In genomic region chr6:16238658-16239089, GRCh38 we compare ENCODE assay signal across 8 cellular contexts.
A peak's percentile ranks its signal among the peaks of the same experiment; 100 is the strongest.
DNase-seq lines count a peak whose midpoint lies in the region; ATAC-seq and FAIRE-seq lines count a peak whose summit lies in the region.

No MANE protein-coding gene starts in this region.

- no peaks in the 10 kb centered on the region for H3K36me3 ChIP-seq in iPS-15b (ENCODE audit: control insufficient read depth, insufficient read depth, low read length)

- H3K4me1 Mint-ChIP-seq in activated naive CD4-positive, alpha-beta T cell treated with anti-CD3 and anti-CD28 coated beads, Interleukin-2, amount 50 U/mL, for 24 hours = peaks cover 27% of the 10 kb centered on the region
- peaks cover 28% of the 10 kb centered on the region for H3K4me1 Mint-ChIP-seq in stimulated activated naive CD8-positive, alpha-beta T cell treated with anti-CD3 and anti-CD28 coated beads, Interleukin-15, Interleukin-2, amounts not matched to agents 100 ng/mL and 50 ng/mL, for 24 hours (ENCODE audit: low read depth)

- ATAC-seq in GM18517 (IDR thresholded peaks at IDR 0.05; ENCODE audit: unreplicated experiment) (peak; percentile 12), HG02943 (IDR thresholded peaks at IDR 0.05; ENCODE audit: low read depth, unreplicated experiment) (peak; percentile 18)

- peaks cover 20% of the 10 kb centered on the region for H3K27me3 Mint-ChIP-seq in activated naive CD4-positive, alpha-beta T cell treated with anti-CD3 and anti-CD28 coated beads, Interleukin-2, amount 50 U/mL, for 24 hours
- peaks cover 43% of the 10 kb centered on the region for H3K27me3 Mint-ChIP-seq in stimulated activated naive CD8-positive, alpha-beta T cell treated with anti-CD3 and anti-CD28 coated beads, Interleukin-15, Interleukin-2, amounts not matched to agents 100 ng/mL and 50 ng/mL, for 24 hours

- peak overlapping the region; percentile 94 for H3K4me3 Mint-ChIP-seq in activated naive CD4-positive, alpha-beta T cell treated with anti-CD3 and anti-CD28 coated beads, Interleukin-2, amount 50 U/mL, for 24 hours
- peak overlapping the region; percentile 86 for H3K4me3 Mint-ChIP-seq in stimulated activated naive CD8-positive, alpha-beta T cell treated with anti-CD3 and anti-CD28 coated beads, Interleukin-15, Interleukin-2, amounts not matched to agents 100 ng/mL and 50 ng/mL, for 24 hours

- no peak for FAIRE-seq in urothelium cell line (lab: Jason Lieb, UNC)

- H3K27ac Mint-ChIP-seq in activated naive CD4-positive, alpha-beta T cell treated with anti-CD3 and anti-CD28 coated beads, Interleukin-2, amount 50 U/mL, for 24 hours = no peak overlapping the region
- H3K27ac Mint-ChIP-seq in stimulated activated naive CD8-positive, alpha-beta T cell treated with anti-CD3 and anti-CD28 coated beads, Interleukin-15, Interleukin-2, amounts not matched to agents 100 ng/mL and 50 ng/mL, for 24 hours = peak overlapping the region; percentile 36

- H3K36me3 Mint-ChIP-seq in activated naive CD4-positive, alpha-beta T cell treated with anti-CD3 and anti-CD28 coated beads, Interleukin-2, amount 50 U/mL, for 24 hours = no peaks in the 10 kb centered on the region
- no peaks in the 10 kb centered on the region for H3K36me3 Mint-ChIP-seq in stimulated activated naive CD8-positive, alpha-beta T cell treated with anti-CD3 and anti-CD28 coated beads, Interleukin-15, Interleukin-2, amounts not matched to agents 100 ng/mL and 50 ng/mL, for 24 hours (ENCODE audit: low read depth)

- peaks cover 8% of the 10 kb centered on the region for H3K4me1 ChIP-seq in iPS-15b (ENCODE audit: control insufficient read depth, insufficient read depth, low read length)

- H3K4me3 ChIP-seq in iPS-15b (ENCODE audit: low read depth, low read length) = peak overlapping the region; percentile 30

- H3K9me3 Mint-ChIP-seq in activated naive CD4-positive, alpha-beta T cell treated with anti-CD3 and anti-CD28 coated beads, Interleukin-2, amount 50 U/mL, for 24 hours = no peaks in the 10 kb centered on the region
- no peaks in the 10 kb centered on the region for H3K9me3 Mint-ChIP-seq in stimulated activated naive CD8-positive, alpha-beta T cell treated with anti-CD3 and anti-CD28 coated beads, Interleukin-15, Interleukin-2, amounts not matched to agents 100 ng/mL and 50 ng/mL, for 24 hours

- H3K9ac ChIP-seq in iPS-15b (ENCODE audit: low read depth, low read length) = no peak overlapping the region

- H3K27me3 ChIP-seq in iPS-15b (ENCODE audit: control insufficient read depth, insufficient read depth, low read length) = peaks cover 52% of the 10 kb centered on the region

- H3K9me3 ChIP-seq in iPS-15b (ENCODE audit: control insufficient read depth, insufficient read depth, low read length) = no peaks in the 10 kb centered on the region

- DNase-seq in putamen (ENCODE audit: low spot score) (no peak), urothelium cell line (ENCODE audit: low spot score) (no peak)
- no peak for DNase-seq in activated CD4-positive, alpha-beta T cell treated with anti-CD3 and anti-CD28 coated beads for 1 hour
